In genomic region chr22:48389916-48390315, GRCh38 we compare ENCODE assay signal across 14 cellular contexts.
A peak's percentile ranks its signal among the peaks of the same experiment; 100 is the strongest.
DNase-seq lines count a peak whose midpoint lies in the region; ATAC-seq and TF ChIP-seq lines count a peak whose summit lies in the region.
"Had no signal": no experiment of that assay in that cellular context is flagged by ENCODE, and none has a peak within 500 bp of the region (broad histone marks: within the 10 kb centered on the region; RNA-seq: fewer than 3 reads in every experiment).

No MANE protein-coding gene starts in this region.

- intact Hi-C loops in left ventricle myocardium superior (cut with micrococcal nuclease) = no loop called here
- intact Hi-C loops in stomach (cut with DNase I; ENCODE audit: low total_unique reads) = loop anchor here (10.0 kb wide), 1 partner anchor 435 kb away; no protein-coding TSS in a partner anchor

- H3K4me3 ChIP-seq in right atrium auricular region = no peak overlapping the region
- no peak overlapping the region for H3K4me3 ChIP-seq in stomach
- H3K4me3 ChIP-seq: GM23248 had no signal

- H3K27ac ChIP-seq in right atrium auricular region = no peak overlapping the region
- H3K27ac ChIP-seq in stomach = no peak overlapping the region
- H3K27ac ChIP-seq: 22Rv1, GM23248 had no signal

- WGBS in stomach, 5 donors = 69 to 85% (median 81%) methylated on average over 8 of the region's 8 CpGs

- no peak for ATAC-seq in left ventricle myocardium superior
- no peak for ATAC-seq in HG03520 (IDR thresholded peaks at IDR 0.05; ENCODE audit: unreplicated experiment)
- no peak for ATAC-seq in HG02981 (IDR thresholded peaks at IDR 0.05; ENCODE audit: unreplicated experiment)
- ATAC-seq in GM21576 (IDR thresholded peaks at IDR 0.05; ENCODE audit: unreplicated experiment) = no peak
- ATAC-seq: CD8-positive, alpha-beta T cell; HepG2 had no signal

- H3K4me1 ChIP-seq in right atrium auricular region (no peaks in the 10 kb centered on the region), stomach (no peaks in the 10 kb centered on the region)

- TF ChIP-seq EP300 in stomach (IDR thresholded peaks at IDR 0.05) = no peak

- H3K36me3 ChIP-seq in right atrium auricular region = no peaks in the 10 kb centered on the region
- H3K36me3 ChIP-seq in stomach = no peaks in the 10 kb centered on the region

- H3K27me3 ChIP-seq in right atrium auricular region (no peaks in the 10 kb centered on the region), stomach (peaks cover 0 to 25% (median 0%) of the 10 kb centered on the region in 3 donors)

- no peak for TF ChIP-seq POLR2A in stomach (IDR thresholded peaks at IDR 0.05)

- TF ChIP-seq CTCF in right atrium auricular region (IDR thresholded peaks at IDR 0.05) = no peak
- no peak for TF ChIP-seq CTCF in stomach (IDR thresholded peaks at IDR 0.05)

- DNase-seq in right atrium auricular region (ENCODE audit: low spot score) (peak; percentile 4), left ventricle myocardium superior (no peak), mucosa of gallbladder (ENCODE audit: low spot score) (peak; percentile 10), stomach (peak; percentile 13)
- DNase-seq: CD8-positive, alpha-beta T cell; COR-L47; DMS 273 treated with DMSO at 0.1 percent for 48 hours; GM23248; H7 had no signal

- H3K9me3 ChIP-seq in right atrium auricular region = peaks cover 0 to 13% of the 10 kb centered on the region in 2 donors
- H3K9me3 ChIP-seq in stomach = peaks cover 6 to 19% (median 14%) of the 10 kb centered on the region in 4 donors
